Comparison of ENCODE assay signal across 8 cellular contexts in genomic region chr6:15464211-15464725, GRCh38.
DNase-seq lines count a peak whose midpoint lies in the region; ATAC-seq and TF ChIP-seq lines count a peak whose summit lies in the region.

No MANE protein-coding gene starts in this region.

- H3K4me3 ChIP-seq in gastroesophageal sphincter: no peak overlapping the region
- no peak overlapping the region for H3K4me3 ChIP-seq in sigmoid colon

- H3K27me3 ChIP-seq in gastroesophageal sphincter: no peaks in the 10 kb centered on the region
- no peaks in the 10 kb centered on the region for H3K27me3 ChIP-seq in sigmoid colon

- WGBS in gastroesophageal sphincter (ENCODE audit: low coverage in 1 of 2), 2 donors: 75 to 100% methylated on average over 4 of the region's 5 CpGs
- WGBS in sigmoid colon, 2 donors: 79 to 83% methylated on average over 5 of the region's 5 CpGs

- DNase-seq in GM13976 (ENCODE audit: low spot score) (peak; percentile 44), NCI-H748 treated with DMSO at 0.1 percent for 48 hours (lab: John Stamatoyannopoulos, UW) (peak; percentile 15), activated T-cell treated with anti-CD3 and anti-CD28 coated beads for 48 hours (ENCODE audit: low read depth) (peak; percentile 22), sigmoid colon (no peak)
- peak; percentile 66 for DNase-seq in stimulated activated CD4-positive, alpha-beta T cell treated with anti-CD3 and anti-CD28 coated beads, Interleukin-4, amount 100 ng/mL, for 24 hours

- no peak for TF ChIP-seq POLR2A in gastroesophageal sphincter (IDR thresholded peaks at IDR 0.05)
- TF ChIP-seq POLR2A in sigmoid colon (IDR thresholded peaks at IDR 0.05): no peak

- in situ Hi-C loops in GM13976 (cut with MboI; ENCODE audit: low sequenced_read_pairs, unreplicated experiment): no loop called here

- no peak for TF ChIP-seq EP300 in gastroesophageal sphincter (IDR thresholded peaks at IDR 0.05)
- no peak for TF ChIP-seq EP300 in sigmoid colon (IDR thresholded peaks at IDR 0.05)

- H3K27ac ChIP-seq in gastroesophageal sphincter (no peak overlapping the region), sigmoid colon (no peak overlapping the region)

- TF ChIP-seq CTCF in GM13976 (IDR thresholded peaks at IDR 0.05; ENCODE audit: borderline replicate concordance, control extremely low read depth, extremely low read depth, insufficient read depth, missing control alignments) (peak; percentile 57), gastroesophageal sphincter (IDR thresholded peaks at IDR 0.05) (peak in 3 of 4 experiments; percentile 25 to 57 (median 27)), sigmoid colon (IDR thresholded peaks at IDR 0.05) (peak in 2 of 4 experiments; percentile 19 to 39)

- H3K4me1 ChIP-seq in gastroesophageal sphincter (peaks cover 0 to 31% (median 8%) of the 10 kb centered on the region in 3 donors), sigmoid colon (peaks cover 0 to 28% (median 21%) of the 10 kb centered on the region in 4 donors)

- H3K9me3 ChIP-seq in gastroesophageal sphincter (no peaks in the 10 kb centered on the region), sigmoid colon (no peaks in the 10 kb centered on the region)

- H3K36me3 ChIP-seq in gastroesophageal sphincter (peaks cover 0 to 8% of the 10 kb centered on the region in 2 donors), sigmoid colon (peaks cover 0 to 6% (median 0%) of the 10 kb centered on the region in 4 donors)

- intact Hi-C loops in sigmoid colon (cut with DNase I): no loop called here

- ATAC-seq in gastroesophageal sphincter (no peak), GM21576 (IDR thresholded peaks at IDR 0.05; ENCODE audit: unreplicated experiment) (no peak), GM21423 (IDR thresholded peaks at IDR 0.05; ENCODE audit: unreplicated experiment) (no peak)
